ENCODE assay signal across 20 cellular contexts in genomic region chr12:112111931-112112330, GRCh38. TPM values are rescaled to one million over a fixed set of nuclear protein-coding genes. Genes with fewer than 3 reads are reported as not detected.
A peak's percentile ranks its signal among the peaks of the same experiment; 100 is the strongest.
DNase-seq lines count a peak whose midpoint lies in the region; ATAC-seq and TF ChIP-seq lines count a peak whose summit lies in the region.
"Had no signal": no experiment of that assay in that cellular context is flagged by ENCODE, and none has a peak within 500 bp of the region (broad histone marks: within the 10 kb centered on the region; RNA-seq: fewer than 3 reads in every experiment).

No MANE protein-coding gene starts in this region.

- H3K36me3 ChIP-seq in neural progenitor cell: no peaks in the 10 kb centered on the region
- H3K36me3 ChIP-seq: Peyer's patch had no signal

- no peaks in the 10 kb centered on the region for H3K9me3 ChIP-seq in neural progenitor cell (ENCODE audit: low read depth)
- H3K9me3 ChIP-seq: Peyer's patch had no signal

- peak overlapping the region; percentile 14 for H2AFZ ChIP-seq in neural progenitor cell (replicated peaks)

- H3K4me1 ChIP-seq in neural progenitor cell: peaks cover 27% of the 10 kb centered on the region

- H3K27ac Mint-ChIP-seq in neural progenitor cell: no peak overlapping the region

- H4K20me1 ChIP-seq in neural progenitor cell (ENCODE audit: low read depth): peaks cover 13% of the 10 kb centered on the region

- no peak for ATAC-seq in HG02610 (IDR thresholded peaks at IDR 0.05; ENCODE audit: unreplicated experiment)
- ATAC-seq: activated CD4-positive, CD25-positive, alpha-beta regulatory T cell treated with anti-CD3 and anti-CD28 coated beads, Interleukin-2, amount 50 U/mL, for 24 hours; left ventricle myocardium superior; naive thymus-derived CD8-positive, alpha-beta T cell had no signal

- no peaks in the 10 kb centered on the region for H3K36me3 Mint-ChIP-seq in neural progenitor cell
- H3K36me3 Mint-ChIP-seq: naive thymus-derived CD8-positive, alpha-beta T cell had no signal

- H3K79me2 ChIP-seq in neural progenitor cell (ENCODE audit: low read depth): peaks cover 32% of the 10 kb centered on the region

- H3K27me3 ChIP-seq in neural progenitor cell: no peaks in the 10 kb centered on the region
- H3K27me3 ChIP-seq: Peyer's patch had no signal

- H3K4me2 ChIP-seq in neural progenitor cell: no peak overlapping the region

- no peak overlapping the region for H3K27ac ChIP-seq in neural progenitor cell
- H3K27ac ChIP-seq: 22Rv1, Peyer's patch had no signal

- H3K27me3 Mint-ChIP-seq in neural progenitor cell (ENCODE audit: insufficient read depth, low read depth): peaks cover 3% of the 10 kb centered on the region
- H3K27me3 Mint-ChIP-seq: CD4-positive, alpha-beta memory T cell; naive thymus-derived CD8-positive, alpha-beta T cell had no signal

- TF ChIP-seq CTCF in neural progenitor cell (IDR thresholded peaks at IDR 0.05): no peak

- H3K9me3 Mint-ChIP-seq in neural progenitor cell: no peaks in the 10 kb centered on the region
- H3K9me3 Mint-ChIP-seq: CD4-positive, alpha-beta memory T cell; naive thymus-derived CD8-positive, alpha-beta T cell had no signal

- peaks cover 34% of the 10 kb centered on the region for H3F3A ChIP-seq in neural progenitor cell (ENCODE audit: low read depth)

- H3K4me1 Mint-ChIP-seq in neural progenitor cell: peaks cover 33% of the 10 kb centered on the region

- H3K9ac ChIP-seq in neural progenitor cell: no peak overlapping the region

- H3K4me3 ChIP-seq in neural progenitor cell: no peak overlapping the region
- H3K4me3 ChIP-seq: Peyer's patch had no signal

- no peak overlapping the region for H3K4me3 Mint-ChIP-seq in neural progenitor cell
- H3K4me3 Mint-ChIP-seq: CD4-positive, alpha-beta memory T cell had no signal

- DNase-seq in DMS 273 (lab: John Stamatoyannopoulos, UW; ENCODE audit: unreplicated experiment) (peak; percentile 16), DMS 273 treated with DMSO at 0.1 percent for 48 hours (lab: John Stamatoyannopoulos, UW) (no peak), M059J (ENCODE audit: low read depth) (peak; percentile 63), ecto neural progenitor cell (ENCODE audit: low spot score) (peak; percentile 24), neural progenitor cell (ENCODE audit: low spot score) (no peak), NCI-H1105 (lab: John Stamatoyannopoulos, UW) (no peak)
- DNase-seq in effector CD4-positive, alpha-beta T cell: no peak
- DNase-seq: activated T-cell treated with anti-CD3 and anti-CD28 coated beads for 4 hours; CD4-positive, alpha-beta memory T cell; erythroblast; GF-D8; left ventricle myocardium superior; naive thymus-derived CD8-positive, alpha-beta T cell; NCI-H1105 treated with DMSO at 0.1 percent for 48 hours; retina; T-helper 1 cell had no signal

RNA-seq across cellular contexts. Expression of gene NAA25, which starts 3.3 kb away (rescaled TPM):
- total RNA-seq in M059J (2014; rRNA removed; shearing (Covaris generic)): 12.9 and 17.4 TPM in 2 replicates
- total RNA-seq in neural progenitor cell (ENCODE audit: low replicate concordance): 30.8 and 40.7 TPM in 2 replicates

RNA-seq across cellular contexts. Expression of gene TRAFD1, which starts 13.4 kb away (rescaled TPM):
- total RNA-seq in M059J (2014; rRNA removed; shearing (Covaris generic)): 30.7 and 55.6 TPM in 2 replicates
- 35.4 and 40.5 TPM in 2 replicates for total RNA-seq in neural progenitor cell (ENCODE audit: low replicate concordance)

Comparison
In these comparisons a context has a peak if more than half of its experiments do, and no peak if none do; other contexts are left out.
1. DNase-seq: peak in DMS 273 (single experiment), M059J (single experiment) and ecto neural progenitor cell (single experiment); none in DMS 273 treated with DMSO at 0.1 percent for 48 hours (single experiment), neural progenitor cell (single experiment), effector CD4-positive, alpha-beta T cell (single experiment) and NCI-H1105 (single experiment).